ENCODE assay signal across 15 cellular contexts in the genomic region with DNA sequence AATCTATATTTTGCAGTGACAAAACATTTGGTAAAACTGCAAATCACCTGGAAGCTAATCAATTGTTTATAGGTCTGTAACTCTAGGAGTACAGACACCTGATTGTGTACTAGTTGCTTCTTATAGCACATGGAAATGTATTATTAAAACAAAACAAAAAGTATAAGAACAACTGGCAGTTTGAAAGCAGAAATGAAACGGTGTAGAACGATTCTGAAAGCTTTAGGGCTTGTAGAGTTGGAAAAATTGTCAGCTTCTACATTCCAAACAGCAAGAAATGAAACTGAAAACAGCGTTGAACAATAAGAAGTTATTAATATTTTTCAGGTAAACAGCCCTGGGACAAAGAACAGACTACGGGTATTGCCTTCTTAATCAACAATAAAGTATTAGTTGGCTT.
DNase-seq lines count a peak whose midpoint lies in the region; ATAC-seq and TF ChIP-seq lines count a peak whose summit lies in the region.
"Had no signal": no experiment of that assay in that cellular context is flagged by ENCODE, and none has a peak within 500 bp of the region (broad histone marks: within the 10 kb centered on the region; RNA-seq: fewer than 3 reads in every experiment).

No MANE protein-coding gene starts in this region.

- no peak for TF ChIP-seq POLR2A in GM18505 (IDR thresholded peaks at IDR 0.05; ENCODE audit: borderline replicate concordance, extremely low read depth, insufficient read depth, insufficient read length)

- peak; percentile 43 for DNase-seq in RPMI8226
- DNase-seq in head of caudate nucleus: no peak
- DNase-seq in SIG-M5 (lab: John Stamatoyannopoulos, UW): no peak
- DNase-seq: BE2C; CD8-positive, alpha-beta memory T cell; GF-D8; HCEC 1CT; NCI-H1092; NCI-H345; SW 1271 had no signal

- intact Hi-C loops in head of caudate nucleus (cut with DNase I): no loop called here

- ATAC-seq in GM19438 (IDR thresholded peaks at IDR 0.05; ENCODE audit: low read depth, unreplicated experiment) (peak; percentile 47), GM21717 (IDR thresholded peaks at IDR 0.05; ENCODE audit: unreplicated experiment) (peak; percentile 79), HG03342 (IDR thresholded peaks at IDR 0.05; ENCODE audit: unreplicated experiment) (peak; percentile 53), GM18505 (IDR thresholded peaks at IDR 0.05; ENCODE audit: unreplicated experiment) (no peak)
- ATAC-seq: K562 had no signal
